In the genomic region with DNA sequence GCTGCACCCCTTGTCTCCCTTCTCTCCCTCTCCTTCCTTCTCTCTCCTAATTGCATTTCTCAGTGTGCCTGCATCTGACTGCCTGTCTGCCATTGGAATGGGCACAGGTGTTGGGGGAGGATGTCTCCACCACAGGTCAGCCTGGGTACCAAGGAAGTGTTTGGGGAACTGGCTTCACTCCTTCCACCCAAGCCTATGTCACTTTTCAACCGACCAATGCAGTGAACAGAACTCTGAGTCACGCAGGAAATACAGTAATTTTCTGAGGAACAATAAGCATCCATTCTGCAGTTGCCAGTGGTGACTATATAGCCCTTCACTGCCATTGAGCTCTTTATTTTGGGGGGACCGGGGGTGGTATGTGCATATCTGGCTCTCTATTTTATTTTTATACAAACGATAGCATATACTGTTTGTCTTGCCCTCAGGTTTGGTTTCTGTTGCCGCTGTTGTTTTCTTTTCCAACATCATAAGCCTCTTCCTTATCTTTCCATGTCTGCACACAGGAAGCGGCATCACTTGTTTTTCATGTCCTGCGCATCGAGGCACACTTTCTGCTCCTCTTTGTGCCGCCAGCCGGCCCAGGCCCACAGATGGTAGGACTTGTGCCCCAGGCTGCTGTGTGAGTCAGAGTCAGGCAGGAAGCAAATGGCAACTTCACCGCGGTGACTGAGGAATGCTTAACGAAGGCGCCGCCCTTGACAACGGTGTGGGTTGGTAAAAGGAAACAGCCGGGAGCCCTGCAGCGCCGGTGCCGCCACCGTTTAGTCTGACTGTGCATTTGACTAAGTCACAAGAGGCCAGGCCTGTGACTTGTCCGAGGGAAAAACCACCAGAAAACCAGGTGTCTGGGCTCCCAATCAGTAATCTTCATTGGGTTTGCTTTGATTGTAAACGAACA, we compare ENCODE assay signal across 8 cellular contexts. TPM values are rescaled to one million over a fixed set of nuclear protein-coding genes. Genes with fewer than 3 reads are reported as not detected.
DNase-seq lines count a peak whose midpoint lies in the region; ATAC-seq, FAIRE-seq and TF ChIP-seq lines count a peak whose summit lies in the region.

No MANE protein-coding gene starts in this region.

- no peaks in the 10 kb centered on the region for H4K20me1 ChIP-seq in mammary epithelial cell (ENCODE audit: insufficient read depth, low read length)

- peak overlapping the region; percentile 92 for H3K27ac Mint-ChIP-seq in WTC11

- H3K27me3 ChIP-seq in mammary epithelial cell (ENCODE audit: insufficient read depth, low read length), result no peaks in the 10 kb centered on the region

- H3K4me1 Mint-ChIP-seq in WTC11, result peaks cover 21% of the 10 kb centered on the region

- intact Hi-C loops in mammary epithelial cell (cut with micrococcal nuclease), result loop anchor here (1.0 to 2.0 kb wide), 6 partner anchors 13 to 43 kb away; no protein-coding TSS in a partner anchor

- H2AFZ ChIP-seq in mammary epithelial cell (ENCODE audit: low read depth, low read length), result peak overlapping the region; percentile 35

- H3K27me3 Mint-ChIP-seq in WTC11 (ENCODE audit: low read depth), result no peaks in the 10 kb centered on the region; the same call in 1 of the 2 replicates

- ATAC-seq in HG02571 (IDR thresholded peaks at IDR 0.05; ENCODE audit: unreplicated experiment) (peak; percentile 77), WTC11 (peak; percentile 98)

- H3K36me3 Mint-ChIP-seq in WTC11, result no peaks in the 10 kb centered on the region

- H3K4me2 ChIP-seq in mammary epithelial cell (ENCODE audit: insufficient read depth, low read depth, low read length), result peak overlapping the region; percentile 63

- WGBS in mammary epithelial cell (ENCODE audit: low coverage, missing lambda C conversion rate), result 4% methylated on average over 23 of the region's 23 CpGs

- no peaks in the 10 kb centered on the region for H3K36me3 ChIP-seq in mammary epithelial cell (ENCODE audit: insufficient read depth, low read length)

- H3K9me3 ChIP-seq in mammary epithelial cell (replicated peaks; ENCODE audit: insufficient read depth, low read length), result no peaks in the 10 kb centered on the region

- dilution Hi-C loops in mammary epithelial cell (cut with HindIII; ENCODE audit: low sequenced_read_pairs), result no loop called here

- BruUV-seq in mammary epithelial cell (replicated peaks; lab: Mats Ljungman, UMichigan), result TSS peak; percentile 83

- peak; percentile 96 for FAIRE-seq in islet of Langerhans (lab: Jason Lieb, UNC)

- DNase-seq in DMS153 (lab: John Stamatoyannopoulos, UW), result peak; percentile 67
- peak; percentile 63 for DNase-seq in NCI-H2081 treated with DMSO at 0.1 percent for 48 hours (lab: John Stamatoyannopoulos, UW)
- DNase-seq in WTC11 (ENCODE audit: low spot score), result peak; percentile 84
- DNase-seq in mammary epithelial cell, result peak; percentile 98
- DNase-seq in stimulated activated CD4-positive, alpha-beta T cell treated with anti-CD3 and anti-CD28 coated beads, Interleukin-12 subunit alpha, Interleukin-12 subunit beta, amount 100 ng/mL, for 4 hours, result peak; percentile 74
- no peak for DNase-seq in NAMALWA (ENCODE audit: low spot score)

- peak overlapping the region; percentile 96 for H3K27ac ChIP-seq in mammary epithelial cell (ENCODE audit: insufficient read depth, low read depth, low read length)

- H3K9ac ChIP-seq in mammary epithelial cell (ENCODE audit: insufficient read depth, low read length), result peak overlapping the region; percentile 49

- no peaks in the 10 kb centered on the region for H3K79me2 ChIP-seq in mammary epithelial cell (ENCODE audit: insufficient read depth, low read length)

- POLR2A ChIA-PET in WTC11 (lab: Charles Lee), result no interaction called here

- H3K4me3 ChIP-seq in mammary epithelial cell (replicated peaks in 1 of 3; ENCODE audit: insufficient read depth in 1 of 3, low read depth in 2 of 3, low read length in 3 of 3), result no peak overlapping the region

- CTCF ChIA-PET in WTC11 (lab: Charles Lee), result interaction anchor here (0.6 kb wide), 1 partner anchor 43 kb away, joined by 3 read pairs; no protein-coding TSS in a partner anchor
- CTCF ChIA-PET in mammary epithelial cell (lab: Charles Lee; ENCODE audit: low non-redundant PET), result no interaction called here

- peak overlapping the region; percentile 37; the same call in 1 of the 2 replicates for H3K4me3 Mint-ChIP-seq in WTC11

- in situ Hi-C loops in mammary epithelial cell (cut with MboI; ENCODE audit: low sequenced_read_pairs in 2 of 2), result no loop called here

- peaks cover 25% of the 10 kb centered on the region for H3K4me1 ChIP-seq in mammary epithelial cell (ENCODE audit: insufficient read depth, low read length)

- no peak for TF ChIP-seq CTCF in WTC11 (IDR thresholded peaks at IDR 0.05)
- no peak for TF ChIP-seq CTCF in mammary epithelial cell (conservative IDR thresholded peaks at IDR 0.05 in 1 of 2, IDR thresholded peaks at IDR 0.05 in 1 of 2; ENCODE audit: extremely low read depth in 1 of 2, insufficient read depth in 1 of 2, low read depth in 1 of 2, low read length in 2 of 2)

- no peaks in the 10 kb centered on the region for H3K9me3 Mint-ChIP-seq in WTC11

TF ChIP-seq in WTC11, 78 proteins besides CTCF, POLR2A, EP300 and RAD21:
- TF ChIP-seq, protein P1, sequence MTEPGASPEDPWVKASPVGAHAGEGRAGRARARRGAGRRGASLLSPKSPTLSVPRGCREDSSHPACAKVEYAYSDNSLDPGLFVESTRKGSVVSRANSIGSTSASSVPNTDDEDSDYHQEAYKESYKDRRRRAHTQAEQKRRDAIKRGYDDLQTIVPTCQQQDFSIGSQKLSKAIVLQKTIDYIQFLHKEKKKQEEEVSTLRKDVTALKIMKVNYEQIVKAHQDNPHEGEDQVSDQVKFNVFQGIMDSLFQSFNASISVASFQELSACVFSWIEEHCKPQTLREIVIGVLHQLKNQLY (CRISPR knock-in tag; IDR thresholded peaks at IDR 0.05), result no peak
- TF ChIP-seq, protein P2, sequence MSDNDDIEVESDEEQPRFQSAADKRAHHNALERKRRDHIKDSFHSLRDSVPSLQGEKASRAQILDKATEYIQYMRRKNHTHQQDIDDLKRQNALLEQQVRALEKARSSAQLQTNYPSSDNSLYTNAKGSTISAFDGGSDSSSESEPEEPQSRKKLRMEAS (CRISPR knock-in tag; IDR thresholded peaks at IDR 0.05), result 0 out of 2 replicates have a peak, but pooled peaks have one; percentile 27
- TF ChIP-seq FOXK1 (CRISPR knock-in tag; IDR thresholded peaks at IDR 0.05), result peak; percentile 40; the same call in 1 of the 2 replicates

RNA-seq across cellular contexts. Expression of gene CDCP1, which starts 21.1 kb away (rescaled TPM):
- 13.4 to 14.6 TPM (median 13.5 TPM) in 3 replicates for total RNA-seq in WTC11 (2021)
- 100 to 1,000 TPM; 126 to 271 TPM for total RNA-seq in mammary epithelial cell
- polyA plus RNA-seq in mammary epithelial cell, result 138 TPM
- polyA minus RNA-seq in mammary epithelial cell, result 432 TPM

RNA-seq across cellular contexts. Expression of gene TMEM158, which starts 58.8 kb away (rescaled TPM):
- total RNA-seq in WTC11 (2021) (17.9 to 19.0 TPM (median 18.5 TPM) in 3 replicates), mammary epithelial cell (1 to 10 TPM; 5.0 to 9.3 TPM)
- 2.4 TPM for polyA plus RNA-seq in mammary epithelial cell
- polyA minus RNA-seq in mammary epithelial cell, result not detected
